Comparison of ENCODE assay signal across 1 cellular context in the genomic region with DNA sequence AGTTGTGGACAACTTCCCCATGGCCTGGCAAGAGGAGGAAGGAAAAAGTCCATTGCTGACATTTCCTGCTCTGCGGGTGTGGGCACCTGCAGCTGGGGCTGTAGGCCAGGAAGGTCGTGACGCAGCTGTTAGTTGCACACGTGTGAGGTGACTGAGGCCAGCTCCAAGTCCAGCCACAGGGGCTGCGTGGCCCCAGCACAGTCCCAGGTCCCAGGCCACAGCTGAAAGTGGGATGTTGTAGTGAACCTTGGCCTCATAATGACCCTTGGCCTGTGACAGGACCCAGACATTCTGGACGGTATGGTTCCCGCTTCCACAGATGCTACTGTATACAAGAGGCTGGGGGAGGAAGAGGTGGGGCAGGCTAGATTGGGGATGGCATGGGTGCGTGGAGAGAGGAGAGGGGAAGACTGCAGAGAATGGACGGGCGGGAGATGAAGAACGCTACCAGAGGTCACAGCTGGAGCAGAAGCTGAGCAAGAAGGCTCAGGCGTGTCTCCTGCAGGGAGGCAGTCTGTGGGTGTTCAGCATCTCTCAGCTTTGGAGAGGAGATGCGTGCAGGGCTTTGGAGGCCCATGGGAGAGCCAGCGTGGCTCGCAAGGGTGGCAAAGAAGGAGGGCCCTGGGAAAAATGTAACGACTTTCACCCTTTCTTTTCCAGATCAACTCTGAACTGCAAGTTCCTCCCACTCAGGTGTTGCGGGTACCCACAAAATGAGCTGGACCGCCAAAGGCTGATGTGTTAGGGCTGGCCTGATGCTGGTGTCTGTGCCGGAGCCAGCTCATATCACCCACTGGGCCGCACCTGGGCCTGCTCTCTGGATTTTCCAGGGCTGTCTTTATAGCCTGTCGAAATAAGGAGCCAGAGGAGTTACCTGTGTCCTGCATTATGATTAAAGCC.
A peak's percentile ranks its signal among the peaks of the same experiment; 100 is the strongest.
TF ChIP-seq lines count a peak whose summit lies in the region.

No MANE protein-coding gene starts in this region.

TF ChIP-seq in HepG2, 621 proteins besides CTCF, POLR2A, EP300 and RAD21 (continued from another document and continues in another):
- TF ChIP-seq UBTF (CRISPR knock-in tag; IDR thresholded peaks at IDR 0.05) (peak; percentile 38; the same call in 1 of the 2 replicates), ZNF768 (CRISPR knock-in tag; IDR thresholded peaks at IDR 0.05) (no peak), FOXA1 (IDR thresholded peaks at IDR 0.05) (no peak), FOXA1 (CRISPR knock-in tag; IDR thresholded peaks at IDR 0.05) (no peak), MIER2 (CRISPR knock-in tag; IDR thresholded peaks at IDR 0.05) (no peak; the same call in 1 of the 2 replicates), ZMYM3 (CRISPR knock-in tag; IDR thresholded peaks at IDR 0.05) (peak; percentile 47), SRSF1 (optimal IDR thresholded peaks at IDR 0.05; ENCODE audit: low read depth, low read length) (no peak), ZNF7 (CRISPR knock-in tag; IDR thresholded peaks at IDR 0.05) (no peak), ZMAT3 (CRISPR knock-in tag; conservative IDR thresholded peaks at IDR 0.05) (no peak), YEATS4 (CRISPR knock-in tag; IDR thresholded peaks at IDR 0.05; ENCODE audit: borderline replicate concordance) (0 out of 2 replicates have a peak, but pooled peaks have one; percentile 10), KAT7 (CRISPR knock-in tag; IDR thresholded peaks at IDR 0.05; ENCODE audit: borderline replicate concordance) (no peak), ZGPAT (CRISPR knock-in tag; IDR thresholded peaks at IDR 0.05) (peak; percentile 10; the same call in 1 of the 2 replicates), HNRNPUL1 (IDR thresholded peaks at IDR 0.05; ENCODE audit: low read depth, low read length) (no peak), CSRNP2 (CRISPR knock-in tag; conservative IDR thresholded peaks at IDR 0.05; ENCODE audit: low read depth) (no peak), ETV5 (CRISPR knock-in tag; IDR thresholded peaks at IDR 0.05; ENCODE audit: borderline replicate concordance) (peak; percentile 52; the same call in 1 of the 2 replicates), ZNF274 (CRISPR knock-in tag; IDR thresholded peaks at IDR 0.05) (no peak), ZFAT (CRISPR knock-in tag; conservative IDR thresholded peaks at IDR 0.05) (no peak), PAXIP1 (CRISPR knock-in tag; conservative IDR thresholded peaks at IDR 0.05) (peak; percentile 63; the same call in 1 of the 2 replicates), ZNF331 (CRISPR knock-in tag; IDR thresholded peaks at IDR 0.05) (no peak), HNRNPK (IDR thresholded peaks at IDR 0.05; ENCODE audit: low read depth, low read length, poor library complexity, severe bottlenecking) (no peak), ZNF790 (CRISPR knock-in tag; IDR thresholded peaks at IDR 0.05; ENCODE audit: borderline replicate concordance) (no peak), ZMYM4 (CRISPR knock-in tag; IDR thresholded peaks at IDR 0.05) (peak; percentile 53; the same call in 1 of the 2 replicates), KDM5A (IDR thresholded peaks at IDR 0.05; ENCODE audit: borderline replicate concordance, low read length) (no peak), KDM2A (CRISPR knock-in tag; IDR thresholded peaks at IDR 0.05; ENCODE audit: borderline replicate concordance, low read depth) (no peak), TCF7 (IDR thresholded peaks at IDR 0.05; ENCODE audit: low read depth) (no peak), CCDC6 (CRISPR knock-in tag; IDR thresholded peaks at IDR 0.05) (peak; percentile 76), ZKSCAN8 (CRISPR knock-in tag; IDR thresholded peaks at IDR 0.05; ENCODE audit: borderline replicate concordance) (no peak), NKX3-1 (CRISPR knock-in tag; IDR thresholded peaks at IDR 0.05) (0 out of 2 replicates have a peak, but pooled peaks have one; percentile 32), ARNTL (CRISPR knock-in tag; IDR thresholded peaks at IDR 0.05) (peak; percentile 65), ZNF317 (CRISPR knock-in tag; IDR thresholded peaks at IDR 0.05) (no peak), POLR2AphosphoS2 (IDR thresholded peaks at IDR 0.05; ENCODE audit: low read depth, low read length) (no peak), ZNF549 (CRISPR knock-in tag; IDR thresholded peaks at IDR 0.05) (no peak)
- TF ChIP-seq, protein P1, sequence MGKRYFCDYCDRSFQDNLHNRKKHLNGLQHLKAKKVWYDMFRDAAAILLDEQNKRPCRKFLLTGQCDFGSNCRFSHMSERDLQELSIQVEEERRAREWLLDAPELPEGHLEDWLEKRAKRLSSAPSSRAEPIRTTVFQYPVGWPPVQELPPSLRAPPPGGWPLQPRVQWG (CRISPR knock-in tag; IDR thresholded peaks at IDR 0.05; ENCODE audit: borderline replicate concordance, low read depth) = no peak
- TF ChIP-seq, protein P2, sequence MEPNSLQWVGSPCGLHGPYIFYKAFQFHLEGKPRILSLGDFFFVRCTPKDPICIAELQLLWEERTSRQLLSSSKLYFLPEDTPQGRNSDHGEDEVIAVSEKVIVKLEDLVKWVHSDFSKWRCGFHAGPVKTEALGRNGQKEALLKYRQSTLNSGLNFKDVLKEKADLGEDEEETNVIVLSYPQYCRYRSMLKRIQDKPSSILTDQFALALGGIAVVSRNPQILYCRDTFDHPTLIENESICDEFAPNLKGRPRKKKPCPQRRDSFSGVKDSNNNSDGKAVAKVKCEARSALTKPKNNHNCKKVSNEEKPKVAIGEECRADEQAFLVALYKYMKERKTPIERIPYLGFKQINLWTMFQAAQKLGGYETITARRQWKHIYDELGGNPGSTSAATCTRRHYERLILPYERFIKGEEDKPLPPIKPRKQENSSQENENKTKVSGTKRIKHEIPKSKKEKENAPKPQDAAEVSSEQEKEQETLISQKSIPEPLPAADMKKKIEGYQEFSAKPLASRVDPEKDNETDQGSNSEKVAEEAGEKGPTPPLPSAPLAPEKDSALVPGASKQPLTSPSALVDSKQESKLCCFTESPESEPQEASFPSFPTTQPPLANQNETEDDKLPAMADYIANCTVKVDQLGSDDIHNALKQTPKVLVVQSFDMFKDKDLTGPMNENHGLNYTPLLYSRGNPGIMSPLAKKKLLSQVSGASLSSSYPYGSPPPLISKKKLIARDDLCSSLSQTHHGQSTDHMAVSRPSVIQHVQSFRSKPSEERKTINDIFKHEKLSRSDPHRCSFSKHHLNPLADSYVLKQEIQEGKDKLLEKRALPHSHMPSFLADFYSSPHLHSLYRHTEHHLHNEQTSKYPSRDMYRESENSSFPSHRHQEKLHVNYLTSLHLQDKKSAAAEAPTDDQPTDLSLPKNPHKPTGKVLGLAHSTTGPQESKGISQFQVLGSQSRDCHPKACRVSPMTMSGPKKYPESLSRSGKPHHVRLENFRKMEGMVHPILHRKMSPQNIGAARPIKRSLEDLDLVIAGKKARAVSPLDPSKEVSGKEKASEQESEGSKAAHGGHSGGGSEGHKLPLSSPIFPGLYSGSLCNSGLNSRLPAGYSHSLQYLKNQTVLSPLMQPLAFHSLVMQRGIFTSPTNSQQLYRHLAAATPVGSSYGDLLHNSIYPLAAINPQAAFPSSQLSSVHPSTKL (CRISPR knock-in tag; IDR thresholded peaks at IDR 0.05) = peak; percentile 70; the same call in 1 of the 2 replicates
- TF ChIP-seq, protein P3, sequence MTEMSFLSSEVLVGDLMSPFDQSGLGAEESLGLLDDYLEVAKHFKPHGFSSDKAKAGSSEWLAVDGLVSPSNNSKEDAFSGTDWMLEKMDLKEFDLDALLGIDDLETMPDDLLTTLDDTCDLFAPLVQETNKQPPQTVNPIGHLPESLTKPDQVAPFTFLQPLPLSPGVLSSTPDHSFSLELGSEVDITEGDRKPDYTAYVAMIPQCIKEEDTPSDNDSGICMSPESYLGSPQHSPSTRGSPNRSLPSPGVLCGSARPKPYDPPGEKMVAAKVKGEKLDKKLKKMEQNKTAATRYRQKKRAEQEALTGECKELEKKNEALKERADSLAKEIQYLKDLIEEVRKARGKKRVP (CRISPR knock-in tag; IDR thresholded peaks at IDR 0.05) = no peak
- TF ChIP-seq, protein P4, sequence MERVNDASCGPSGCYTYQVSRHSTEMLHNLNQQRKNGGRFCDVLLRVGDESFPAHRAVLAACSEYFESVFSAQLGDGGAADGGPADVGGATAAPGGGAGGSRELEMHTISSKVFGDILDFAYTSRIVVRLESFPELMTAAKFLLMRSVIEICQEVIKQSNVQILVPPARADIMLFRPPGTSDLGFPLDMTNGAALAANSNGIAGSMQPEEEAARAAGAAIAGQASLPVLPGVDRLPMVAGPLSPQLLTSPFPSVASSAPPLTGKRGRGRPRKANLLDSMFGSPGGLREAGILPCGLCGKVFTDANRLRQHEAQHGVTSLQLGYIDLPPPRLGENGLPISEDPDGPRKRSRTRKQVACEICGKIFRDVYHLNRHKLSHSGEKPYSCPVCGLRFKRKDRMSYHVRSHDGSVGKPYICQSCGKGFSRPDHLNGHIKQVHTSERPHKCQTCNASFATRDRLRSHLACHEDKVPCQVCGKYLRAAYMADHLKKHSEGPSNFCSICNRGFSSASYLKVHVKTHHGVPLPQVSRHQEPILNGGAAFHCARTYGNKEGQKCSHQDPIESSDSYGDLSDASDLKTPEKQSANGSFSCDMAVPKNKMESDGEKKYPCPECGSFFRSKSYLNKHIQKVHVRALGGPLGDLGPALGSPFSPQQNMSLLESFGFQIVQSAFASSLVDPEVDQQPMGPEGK (CRISPR knock-in tag; IDR thresholded peaks at IDR 0.05) = no peak; the same call in none of the 2 replicates
